In genomic region chr22:20949698-20950183, GRCh38 we compare ENCODE assay signal across 1 cellular context.
TF ChIP-seq lines count a peak whose summit lies in the region.

No MANE protein-coding gene starts in this region.

TF ChIP-seq in HepG2, 621 proteins besides CTCF, POLR2A, EP300 and RAD21 (continued from another document and continues in another):
- TF ChIP-seq ZNF646 (CRISPR knock-in tag; IDR thresholded peaks at IDR 0.05) (peak; percentile 82), SUZ12 (IDR thresholded peaks at IDR 0.05; ENCODE audit: low read depth, low read length) (no peak), THAP11 (CRISPR knock-in tag; IDR thresholded peaks at IDR 0.05) (peak; percentile 48), NFE2L1 (CRISPR knock-in tag; IDR thresholded peaks at IDR 0.05; ENCODE audit: borderline replicate concordance) (no peak), MIXL1 (CRISPR knock-in tag; IDR thresholded peaks at IDR 0.05) (peak; percentile 70; the same call in 1 of the 2 replicates), ZBTB10 (CRISPR knock-in tag; IDR thresholded peaks at IDR 0.05; ENCODE audit: borderline replicate concordance) (no peak), KDM2A (CRISPR knock-in tag; IDR thresholded peaks at IDR 0.05; ENCODE audit: borderline replicate concordance, low read depth) (no peak), RBFOX2 (IDR thresholded peaks at IDR 0.05; ENCODE audit: low read depth, low read length) (no peak), ZNF83 (CRISPR knock-in tag; IDR thresholded peaks at IDR 0.05; ENCODE audit: borderline replicate concordance) (no peak), GTF2F1 (IDR thresholded peaks at IDR 0.05; ENCODE audit: low read length) (no peak), ZEB1 (IDR thresholded peaks at IDR 0.05; ENCODE audit: insufficient replicate concordance, low read depth) (no peak), PRDM4 (CRISPR knock-in tag; IDR thresholded peaks at IDR 0.05; ENCODE audit: borderline replicate concordance) (no peak), ZNF24 (IDR thresholded peaks at IDR 0.05) (no peak), RAD51 (IDR thresholded peaks at IDR 0.05; ENCODE audit: borderline replicate concordance) (no peak), THYN1 (CRISPR knock-in tag; IDR thresholded peaks at IDR 0.05; ENCODE audit: borderline replicate concordance, low read depth) (no peak), TGIF2 (CRISPR knock-in tag; IDR thresholded peaks at IDR 0.05) (peak; percentile 61; the same call in 1 of the 2 replicates), ZNF234 (CRISPR knock-in tag; conservative IDR thresholded peaks at IDR 0.05) (no peak), ZMAT3 (CRISPR knock-in tag; conservative IDR thresholded peaks at IDR 0.05) (no peak), TCF7 (IDR thresholded peaks at IDR 0.05; ENCODE audit: low read depth) (peak; percentile 89), CBX1 (IDR thresholded peaks at IDR 0.05; ENCODE audit: low read depth) (no peak), ZNF18 (CRISPR knock-in tag; IDR thresholded peaks at IDR 0.05; ENCODE audit: insufficient replicate concordance) (peak; percentile 78), HNRNPK (IDR thresholded peaks at IDR 0.05; ENCODE audit: low read depth, low read length, poor library complexity, severe bottlenecking) (no peak), ZNF44 (CRISPR knock-in tag; IDR thresholded peaks at IDR 0.05) (no peak), NFATC3 (CRISPR knock-in tag; IDR thresholded peaks at IDR 0.05) (no peak), ZNF263 (CRISPR knock-in tag; IDR thresholded peaks at IDR 0.05) (no peak), POLR2G (IDR thresholded peaks at IDR 0.05; ENCODE audit: low read depth, low read length) (0 out of 2 replicates have a peak, but pooled peaks have one; percentile 36), UBTF (CRISPR knock-in tag; IDR thresholded peaks at IDR 0.05) (0 out of 2 replicates have a peak, but pooled peaks have one; percentile 36), SRY (CRISPR knock-in tag; IDR thresholded peaks at IDR 0.05) (no peak), TRAFD1 (CRISPR knock-in tag; IDR thresholded peaks at IDR 0.05; ENCODE audit: borderline replicate concordance) (no peak), ZNF720 (CRISPR knock-in tag; IDR thresholded peaks at IDR 0.05) (no peak), RARA (CRISPR knock-in tag; IDR thresholded peaks at IDR 0.05) (peak; percentile 61; the same call in 1 of the 2 replicates), PBX3 (CRISPR knock-in tag; IDR thresholded peaks at IDR 0.05; ENCODE audit: borderline replicate concordance) (no peak), MAFF (IDR thresholded peaks at IDR 0.05; ENCODE audit: low read depth, low read length) (no peak), ZNF232 (CRISPR knock-in tag; IDR thresholded peaks at IDR 0.05; ENCODE audit: borderline replicate concordance) (no peak), MEIS1 (CRISPR knock-in tag; IDR thresholded peaks at IDR 0.05; ENCODE audit: borderline replicate concordance) (no peak), ZNF446 (CRISPR knock-in tag; IDR thresholded peaks at IDR 0.05) (no peak), ZNF615 (CRISPR knock-in tag; IDR thresholded peaks at IDR 0.05; ENCODE audit: borderline replicate concordance) (no peak), ZNF574 (CRISPR knock-in tag; IDR thresholded peaks at IDR 0.05) (no peak; the same call in 1 of the 2 replicates), SIN3B (IDR thresholded peaks at IDR 0.05; ENCODE audit: low read length) (no peak), CBX2 (IDR thresholded peaks at IDR 0.05; ENCODE audit: low read depth, low read length) (no peak), CBX2 (CRISPR knock-in tag; IDR thresholded peaks at IDR 0.05; ENCODE audit: low read depth) (no peak)
